Comparison of ENCODE assay signal across 10 cellular contexts in the genomic region with DNA sequence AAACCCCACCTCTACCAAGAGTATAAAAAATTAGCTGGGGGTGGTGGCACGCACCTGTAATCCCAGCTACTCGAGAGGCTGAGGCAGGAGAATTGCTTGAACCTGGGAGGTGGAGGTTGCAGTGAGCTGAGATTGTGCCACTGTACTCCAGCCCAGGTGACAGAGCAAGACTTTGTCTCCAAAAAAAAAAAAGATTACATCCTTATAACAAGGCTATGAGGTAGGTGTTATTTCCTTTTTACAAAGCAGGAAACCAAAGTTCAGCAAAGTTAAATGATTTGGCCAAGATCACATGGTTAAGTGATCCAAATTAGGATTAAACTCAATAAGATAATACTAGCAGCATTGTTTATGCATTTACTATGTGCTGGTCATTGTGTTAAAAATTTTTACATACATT. TPM values are rescaled to one million over a fixed set of nuclear protein-coding genes. Genes with fewer than 3 reads are reported as not detected.
DNase-seq lines count a peak whose midpoint lies in the region; ATAC-seq lines count a peak whose summit lies in the region.
"Not testable (repeated sequence)": the region's sequence is repeated elsewhere in the genome, so short reads cannot be mapped to it uniquely, and the experiment has no call there.
"Had no signal": no experiment of that assay in that cellular context is flagged by ENCODE, and none has a peak within 500 bp of the region (broad histone marks: within the 10 kb centered on the region; RNA-seq: fewer than 3 reads in every experiment).

No MANE protein-coding gene starts in this region.

- not testable (repeated sequence) for H3K27ac ChIP-seq in CD4-positive, CD25-positive, alpha-beta regulatory T cell (ENCODE audit: insufficient read depth, low read length, poor library complexity, severe bottlenecking)

- not testable (repeated sequence) for H3K27me3 Mint-ChIP-seq in CD4-positive, CD25-positive, alpha-beta regulatory T cell; activated naive CD8-positive, alpha-beta T cell treated with anti-CD3 and anti-CD28 coated beads, Interleukin-2, amount 10 ng/mL, durations not matched to agents 7 days and 5 days; effector memory CD8-positive, alpha-beta T cell; memory B cell; natural killer cell treated with Interleukin-12 subunit alpha and Interleukin-12 subunit beta and Interleukin-15 and Interleukin-18, amount 100 ng/mL, for 72 hours
- peaks cover 33% of the 10 kb centered on the region for H3K27me3 Mint-ChIP-seq in T-helper 1 cell treated with Interleukin-12 subunit alpha and Interleukin-12 subunit beta and Interleukin-4 antibody, amounts not matched to agents 30 μg/mL and 1 μg/mL, for 36 hours (ENCODE audit: low read depth)
- peaks cover 11% of the 10 kb centered on the region for H3K27me3 Mint-ChIP-seq in activated CD8-positive, alpha-beta T cell treated with anti-CD3 and anti-CD28 coated beads, Interleukin-2, amount 10 ng/mL, durations not matched to agents 7 days and 5 days (ENCODE audit: low read depth)

- not testable (repeated sequence) for H3K9me3 Mint-ChIP-seq in CD4-positive, CD25-positive, alpha-beta regulatory T cell; T-helper 1 cell treated with Interleukin-12 subunit alpha and Interleukin-12 subunit beta and Interleukin-4 antibody, amounts not matched to agents 30 μg/mL and 1 μg/mL, for 36 hours; activated CD8-positive, alpha-beta T cell treated with anti-CD3 and anti-CD28 coated beads, Interleukin-2, amount 10 ng/mL, durations not matched to agents 7 days and 5 days (ENCODE audit: insufficient read depth); activated naive CD8-positive, alpha-beta T cell treated with anti-CD3 and anti-CD28 coated beads, Interleukin-2, amount 10 ng/mL, durations not matched to agents 7 days and 5 days; effector memory CD8-positive, alpha-beta T cell; memory B cell; natural killer cell treated with Interleukin-12 subunit alpha and Interleukin-12 subunit beta and Interleukin-15 and Interleukin-18, amount 100 ng/mL, for 72 hours

- DNase-seq in CD4-positive, CD25-positive, alpha-beta regulatory T cell = peak in 2 of 3 donors; percentile 28 to 46
- DNase-seq in activated CD8-positive, alpha-beta T cell treated with anti-CD3 and anti-CD28 coated beads, Interleukin-2, amount 10 ng/mL, durations not matched to agents 7 days and 5 days; activated naive CD8-positive, alpha-beta T cell treated with anti-CD3 and anti-CD28 coated beads, Interleukin-2, amount 10 ng/mL, durations not matched to agents 7 days and 5 days; memory B cell (ENCODE audit: low spot score in 2 of 2); natural killer cell treated with Interleukin-12 subunit alpha and Interleukin-12 subunit beta and Interleukin-15 and Interleukin-18, amount 100 ng/mL, for 72 hours (ENCODE audit: low spot score): not testable (repeated sequence)
- DNase-seq in effector memory CD8-positive, alpha-beta T cell = peak in 1 of 3 experiments; percentile 22

- peak overlapping the region in 1 of 3 donors; percentile 31 for H3K27ac Mint-ChIP-seq in CD4-positive, CD25-positive, alpha-beta regulatory T cell
- H3K27ac Mint-ChIP-seq in T-helper 1 cell treated with Interleukin-12 subunit alpha and Interleukin-12 subunit beta and Interleukin-4 antibody, amounts not matched to agents 30 μg/mL and 1 μg/mL, for 36 hours = peak overlapping the region; percentile 20
- peak overlapping the region; percentile 67 for H3K27ac Mint-ChIP-seq in activated CD8-positive, alpha-beta T cell treated with anti-CD3 and anti-CD28 coated beads, Interleukin-2, amount 10 ng/mL, durations not matched to agents 7 days and 5 days
- peak overlapping the region; percentile 82 for H3K27ac Mint-ChIP-seq in activated naive CD8-positive, alpha-beta T cell treated with anti-CD3 and anti-CD28 coated beads, Interleukin-2, amount 10 ng/mL, durations not matched to agents 7 days and 5 days
- peak overlapping the region; percentile 52 to 66 for H3K27ac Mint-ChIP-seq in effector memory CD8-positive, alpha-beta T cell
- H3K27ac Mint-ChIP-seq in memory B cell = not testable (repeated sequence)
- peak overlapping the region in 1 of 2 donors; percentile 61 for H3K27ac Mint-ChIP-seq in natural killer cell treated with Interleukin-12 subunit alpha and Interleukin-12 subunit beta and Interleukin-15 and Interleukin-18, amount 100 ng/mL, for 72 hours

- POLR2A ChIA-PET in activated CD8-positive, alpha-beta T cell treated with anti-CD3 and anti-CD28 coated beads, Interleukin-2, amount 10 ng/mL, durations not matched to agents 7 days and 5 days (lab: Charles Lee) = interaction anchor here (4.8 kb wide), 1 partner anchor 13 kb away, joined by 19 read pairs; no protein-coding TSS in a partner anchor
- POLR2A ChIA-PET in activated naive CD8-positive, alpha-beta T cell treated with anti-CD3 and anti-CD28 coated beads, Interleukin-2, amount 10 ng/mL, durations not matched to agents 7 days and 5 days (lab: Charles Lee) = interaction anchor here (0.6 to 1.5 kb wide), 4 partner anchors 9 to 78 kb away, joined by 3 to 22 read pairs (median 6); no protein-coding TSS in a partner anchor

- ATAC-seq in CD4-positive, CD25-positive, alpha-beta regulatory T cell (ENCODE audit: low read depth in 2 of 2) = peak; percentile 54 to 77
- peak; percentile 52 for ATAC-seq in activated CD8-positive, alpha-beta T cell treated with anti-CD3 and anti-CD28 coated beads, Interleukin-2, amount 10 ng/mL, durations not matched to agents 7 days and 5 days
- peak; percentile 72 for ATAC-seq in activated naive CD8-positive, alpha-beta T cell treated with anti-CD3 and anti-CD28 coated beads, Interleukin-2, amount 10 ng/mL, durations not matched to agents 7 days and 5 days (ENCODE audit: low read depth)
- peak; percentile 76 for ATAC-seq in effector memory CD8-positive, alpha-beta T cell (replicated peaks)
- ATAC-seq in memory B cell (ENCODE audit: low read depth) = peak; percentile 64
- ATAC-seq in natural killer cell treated with Interleukin-12 subunit alpha and Interleukin-12 subunit beta and Interleukin-15 and Interleukin-18, amount 100 ng/mL, for 72 hours = peak; percentile 60 to 68

- H3K4me3 ChIP-seq in CD4-positive, CD25-positive, alpha-beta regulatory T cell (ENCODE audit: low read depth, low read length) = not testable (repeated sequence)

- peaks cover 0 to 35% (median 5%) of the 10 kb centered on the region in 4 donors for H3K4me1 Mint-ChIP-seq in CD4-positive, CD25-positive, alpha-beta regulatory T cell
- peaks cover 33% of the 10 kb centered on the region for H3K4me1 Mint-ChIP-seq in T-helper 1 cell treated with Interleukin-12 subunit alpha and Interleukin-12 subunit beta and Interleukin-4 antibody, amounts not matched to agents 30 μg/mL and 1 μg/mL, for 36 hours (ENCODE audit: low read depth)
- peaks cover 59% of the 10 kb centered on the region for H3K4me1 Mint-ChIP-seq in activated CD8-positive, alpha-beta T cell treated with anti-CD3 and anti-CD28 coated beads, Interleukin-2, amount 10 ng/mL, durations not matched to agents 7 days and 5 days (ENCODE audit: low read depth)
- H3K4me1 Mint-ChIP-seq in activated naive CD8-positive, alpha-beta T cell treated with anti-CD3 and anti-CD28 coated beads, Interleukin-2, amount 10 ng/mL, durations not matched to agents 7 days and 5 days = peaks cover 46% of the 10 kb centered on the region
- peaks cover 37 to 38% of the 10 kb centered on the region in 2 donors for H3K4me1 Mint-ChIP-seq in effector memory CD8-positive, alpha-beta T cell (ENCODE audit: low read depth in 2 of 2)
- H3K4me1 Mint-ChIP-seq in memory B cell = peaks cover 20% of the 10 kb centered on the region
- peaks cover 35 to 39% of the 10 kb centered on the region in 2 donors for H3K4me1 Mint-ChIP-seq in natural killer cell treated with Interleukin-12 subunit alpha and Interleukin-12 subunit beta and Interleukin-15 and Interleukin-18, amount 100 ng/mL, for 72 hours (ENCODE audit: low read depth in 2 of 2)

- H3K4me1 ChIP-seq in CD4-positive, CD25-positive, alpha-beta regulatory T cell (ENCODE audit: control insufficient read depth, insufficient read depth, low read length, poor library complexity, severe bottlenecking) = not testable (repeated sequence)

- not testable (repeated sequence) for H3K9me3 ChIP-seq in CD4-positive, CD25-positive, alpha-beta regulatory T cell (ENCODE audit: control insufficient read depth in 2 of 2, low read length in 2 of 2)

- not testable (repeated sequence) for H3K4me3 Mint-ChIP-seq in CD4-positive, CD25-positive, alpha-beta regulatory T cell; T-helper 1 cell treated with Interleukin-12 subunit alpha and Interleukin-12 subunit beta and Interleukin-4 antibody, amounts not matched to agents 30 μg/mL and 1 μg/mL, for 36 hours; activated CD8-positive, alpha-beta T cell treated with anti-CD3 and anti-CD28 coated beads, Interleukin-2, amount 10 ng/mL, durations not matched to agents 7 days and 5 days; memory B cell; natural killer cell treated with Interleukin-12 subunit alpha and Interleukin-12 subunit beta and Interleukin-15 and Interleukin-18, amount 100 ng/mL, for 72 hours
- peak overlapping the region; percentile 31 for H3K4me3 Mint-ChIP-seq in activated naive CD8-positive, alpha-beta T cell treated with anti-CD3 and anti-CD28 coated beads, Interleukin-2, amount 10 ng/mL, durations not matched to agents 7 days and 5 days
- peak overlapping the region in 1 of 2 donors; percentile 6 for H3K4me3 Mint-ChIP-seq in effector memory CD8-positive, alpha-beta T cell

- not testable (repeated sequence) for H3K27me3 ChIP-seq in CD4-positive, CD25-positive, alpha-beta regulatory T cell (ENCODE audit: control insufficient read depth, insufficient read depth, low read length)

- not testable (repeated sequence) for H3K36me3 Mint-ChIP-seq in CD4-positive, CD25-positive, alpha-beta regulatory T cell; T-helper 1 cell treated with Interleukin-12 subunit alpha and Interleukin-12 subunit beta and Interleukin-4 antibody, amounts not matched to agents 30 μg/mL and 1 μg/mL, for 36 hours (ENCODE audit: low read depth); activated CD8-positive, alpha-beta T cell treated with anti-CD3 and anti-CD28 coated beads, Interleukin-2, amount 10 ng/mL, durations not matched to agents 7 days and 5 days (ENCODE audit: low read depth); activated naive CD8-positive, alpha-beta T cell treated with anti-CD3 and anti-CD28 coated beads, Interleukin-2, amount 10 ng/mL, durations not matched to agents 7 days and 5 days; effector memory CD8-positive, alpha-beta T cell (ENCODE audit: insufficient read depth); memory B cell; natural killer cell treated with Interleukin-12 subunit alpha and Interleukin-12 subunit beta and Interleukin-15 and Interleukin-18, amount 100 ng/mL, for 72 hours

- not testable (repeated sequence) for H3K36me3 ChIP-seq in CD4-positive, CD25-positive, alpha-beta regulatory T cell (ENCODE audit: control insufficient read depth, insufficient read depth, low read length)

- CTCF ChIA-PET in activated CD8-positive, alpha-beta T cell treated with anti-CD3 and anti-CD28 coated beads, Interleukin-2, amount 10 ng/mL, durations not matched to agents 7 days and 5 days (lab: Charles Lee) = not testable (repeated sequence)

RNA-seq across cellular contexts. Expression of gene MYL4, which starts 8.1 kb away (rescaled TPM):
- not detected for total RNA-seq in CD4-positive, CD25-positive, alpha-beta regulatory T cell
- not detected for polyA plus RNA-seq in CD4-positive, CD25-positive, alpha-beta regulatory T cell
- total RNA-seq in activated CD8-positive, alpha-beta T cell treated with anti-CD3 and anti-CD28 coated beads, Interleukin-2, amount 10 ng/mL, durations not matched to agents 7 days and 5 days = not detected
- not detected for total RNA-seq in activated naive CD8-positive, alpha-beta T cell treated with anti-CD3 and anti-CD28 coated beads, Interleukin-2, amount 10 ng/mL, durations not matched to agents 7 days and 5 days
- 1 to 10 TPM in 1 of 2 donors, under 1 TPM in 1; 0.92 to 1.1 TPM for total RNA-seq in natural killer cell treated with Interleukin-12 subunit alpha and Interleukin-12 subunit beta and Interleukin-15 and Interleukin-18, amount 100 ng/mL, for 72 hours
- total RNA-seq: A172, H1, M059J had no signal

RNA-seq across cellular contexts. Expression of gene CDC27, which starts 28.2 kb away (rescaled TPM):
- total RNA-seq in CD4-positive, CD25-positive, alpha-beta regulatory T cell = 63.5 TPM
- 100 to 1,000 TPM in 1 of 4 donors, 10 to 100 TPM in 3; 76.4 to 114 (median 96.8) TPM for polyA plus RNA-seq in CD4-positive, CD25-positive, alpha-beta regulatory T cell
- total RNA-seq in activated CD8-positive, alpha-beta T cell treated with anti-CD3 and anti-CD28 coated beads, Interleukin-2, amount 10 ng/mL, durations not matched to agents 7 days and 5 days = 100 to 1,000 TPM; 133 to 138 TPM
- 100 to 1,000 TPM; 113 to 114 TPM for total RNA-seq in activated naive CD8-positive, alpha-beta T cell treated with anti-CD3 and anti-CD28 coated beads, Interleukin-2, amount 10 ng/mL, durations not matched to agents 7 days and 5 days
- total RNA-seq in natural killer cell treated with Interleukin-12 subunit alpha and Interleukin-12 subunit beta and Interleukin-15 and Interleukin-18, amount 100 ng/mL, for 72 hours = 100 to 1,000 TPM; 134 to 141 TPM

RNA-seq across cellular contexts. Expression of gene ITGB3, which starts 36.3 kb away (rescaled TPM):
- 18.4 TPM for total RNA-seq in CD4-positive, CD25-positive, alpha-beta regulatory T cell
- polyA plus RNA-seq in CD4-positive, CD25-positive, alpha-beta regulatory T cell = under 1 TPM in 1 of 4 donors, not detected in 3; 0.05 TPM
- under 1 TPM; 0.29 to 0.73 TPM for total RNA-seq in activated CD8-positive, alpha-beta T cell treated with anti-CD3 and anti-CD28 coated beads, Interleukin-2, amount 10 ng/mL, durations not matched to agents 7 days and 5 days
- total RNA-seq in activated naive CD8-positive, alpha-beta T cell treated with anti-CD3 and anti-CD28 coated beads, Interleukin-2, amount 10 ng/mL, durations not matched to agents 7 days and 5 days = under 1 TPM in 1 of 2 experiments, not detected in 1; 0.17 TPM
- total RNA-seq in natural killer cell treated with Interleukin-12 subunit alpha and Interleukin-12 subunit beta and Interleukin-15 and Interleukin-18, amount 100 ng/mL, for 72 hours = under 1 TPM in 1 of 2 donors, not detected in 1; 0.39 TPM
- total RNA-seq: A172 had no signal

Comparison
In these comparisons a context has a peak if more than half of its experiments do, and no peak if none do; other contexts are left out.
1. RNA of gene ITGB3, which starts 36.3 kb away (total RNA-seq): 18.4 TPM in CD4-positive, CD25-positive, alpha-beta regulatory T cell (single experiment); 0.29 to 0.73 TPM in activated CD8-positive, alpha-beta T cell treated with anti-CD3 and anti-CD28 coated beads, Interleukin-2, amount 10 ng/mL, durations not matched to agents 7 days and 5 days, 0.39 TPM in natural killer cell treated with Interleukin-12 subunit alpha and Interleukin-12 subunit beta and Interleukin-15 and Interleukin-18, amount 100 ng/mL, for 72 hours and 0.17 TPM in activated naive CD8-positive, alpha-beta T cell treated with anti-CD3 and anti-CD28 coated beads, Interleukin-2, amount 10 ng/mL, durations not matched to agents 7 days and 5 days; every median in the first group is over 10 times any median in the second.
2. Peak in every context shown above with its lines, with median percentiles within 50 percentile points of each other: ATAC-seq.